14 cellular contexts compared by ENCODE assay signal in genomic region chr11:86548278-86548917, GRCh38.
DNase-seq lines count a peak whose midpoint lies in the region; ATAC-seq and TF ChIP-seq lines count a peak whose summit lies in the region.
"Had no signal": no experiment of that assay in that cellular context is flagged by ENCODE, and none has a peak within 500 bp of the region (broad histone marks: within the 10 kb centered on the region; RNA-seq: fewer than 3 reads in every experiment).

No MANE protein-coding gene starts in this region.

- TF ChIP-seq POLR2A in esophagus squamous epithelium (IDR thresholded peaks at IDR 0.05), result no peak

- intact Hi-C loops in esophagus squamous epithelium (cut with DNase I) (no loop called here), upper lobe of right lung (cut with DNase I) (no loop called here), posterior vena cava (cut with DNase I) (no loop called here)

- H3K36me3 ChIP-seq in esophagus squamous epithelium (peaks cover 0 to 3% (median 0%) of the 10 kb centered on the region in 3 donors), upper lobe of right lung (no peaks in the 10 kb centered on the region)

- H3K4me1 ChIP-seq in esophagus squamous epithelium, result peaks cover 5 to 32% (median 5%) of the 10 kb centered on the region in 3 donors
- peaks cover 37% of the 10 kb centered on the region for H3K4me1 ChIP-seq in upper lobe of right lung

- TF ChIP-seq CTCF in esophagus squamous epithelium (IDR thresholded peaks at IDR 0.05), result no peak
- TF ChIP-seq CTCF in upper lobe of right lung (IDR thresholded peaks at IDR 0.05), result no peak

- H3K27ac ChIP-seq in esophagus squamous epithelium (peak overlapping the region; percentile 40 to 77 (median 67)), upper lobe of right lung (peak overlapping the region; percentile 67)
- H3K27ac ChIP-seq: 22Rv1 had no signal

- DNase-seq in NCI-H2171 treated with DMSO at 0.1 percent for 48 hours (lab: John Stamatoyannopoulos, UW) (peak; percentile 59), NCI-H2171 (lab: John Stamatoyannopoulos, UW) (no peak), esophagus squamous epithelium (lab: John Stamatoyannopoulos, UW) (no peak), myocyte (ENCODE audit: low read depth) (peak; percentile 43), upper lobe of right lung (no peak), posterior vena cava (ENCODE audit: low spot score) (no peak), T1000 (lab: John Stamatoyannopoulos, UW) (no peak)
- DNase-seq: activated CD4-positive, alpha-beta T cell treated with anti-CD3 and anti-CD28 coated beads, Interleukin-2, amount 10 ng/mL, durations not matched to agents 7 days and 5 days; activated naive CD4-positive, alpha-beta T cell treated with anti-CD3 and anti-CD28 coated beads, Interleukin-2, amount 10 ng/mL, durations not matched to agents 7 days and 5 days; Kasumi-1 had no signal

- ATAC-seq in upper lobe of right lung (no peak), HG02623 (IDR thresholded peaks at IDR 0.05; ENCODE audit: unreplicated experiment) (no peak)
- ATAC-seq: stimulated activated effector memory CD8-positive, alpha-beta T cell treated with anti-CD3 and anti-CD28 coated beads, Interleukin-12 subunit alpha, Interleukin-12 subunit beta, amount 100 ng/mL, for 72 hours had no signal

- WGBS in esophagus squamous epithelium, 2 donors, result 48 to 50% methylated on average over 6 of the region's 6 CpGs

- no peaks in the 10 kb centered on the region for H3K27me3 ChIP-seq in esophagus squamous epithelium
- no peaks in the 10 kb centered on the region for H3K27me3 ChIP-seq in upper lobe of right lung

- H3K9me3 ChIP-seq in esophagus squamous epithelium (no peaks in the 10 kb centered on the region), upper lobe of right lung (no peaks in the 10 kb centered on the region)

- H3K4me3 ChIP-seq in esophagus squamous epithelium (no peak overlapping the region), upper lobe of right lung (no peak overlapping the region)
- H3K4me3 ChIP-seq: lung had no signal

Comparison
In these comparisons a context has a peak if more than half of its experiments do, and no peak if none do; other contexts are left out.
1. DNase-seq: peak in NCI-H2171 treated with DMSO at 0.1 percent for 48 hours (single experiment) and myocyte (single experiment); none in NCI-H2171 (single experiment), esophagus squamous epithelium (single experiment), upper lobe of right lung (single experiment), posterior vena cava (single experiment) and T1000 (single experiment).